Comparison of ENCODE assay signal across 28 cellular contexts in genomic region chr2:238852186-238852869, GRCh38. TPM values are rescaled to one million over a fixed set of nuclear protein-coding genes. Genes with fewer than 3 reads are reported as not detected.
DNase-seq lines count a peak whose midpoint lies in the region; TF ChIP-seq lines count a peak whose summit lies in the region.
"Had no signal": no experiment of that assay in that cellular context is flagged by ENCODE, and none has a peak within 500 bp of the region (broad histone marks: within the 10 kb centered on the region; RNA-seq: fewer than 3 reads in every experiment).

No MANE protein-coding gene starts in this region.

- TF ChIP-seq CTCF in AG10803 (conservative IDR thresholded peaks at IDR 0.05; ENCODE audit: low read length), result no peak

- peak overlapping the region in 10 of 21 experiments; percentile 6 to 57 (median 34) for H3K27ac ChIP-seq in skin epidermis
- H3K27ac ChIP-seq: BLaER1 treated with 17β-estradiol and CSF1 and Interleukin-3, amounts not matched to agents 10 nM and 100 nM; foreskin keratinocyte; HL-60 had no signal

- H3K4me3 ChIP-seq in AG10803 (ENCODE audit: low read length) (peak overlapping the region; percentile 99), skin epidermis (peak overlapping the region in 6 of 7 experiments; percentile 8 to 53 (median 18))
- H3K4me3 ChIP-seq: BLaER1 treated with 17β-estradiol and CSF1 and Interleukin-3, amounts not matched to agents 10 nM and 100 nM; heart left ventricle; lung had no signal

- in situ Hi-C loops in G401 (cut with HindIII; ENCODE audit: low sequenced_read_pairs), result no loop called here

- DNase-seq in AG10803 (ENCODE audit: low read depth) (peak; percentile 61), fibroblast of peridontal ligament (ENCODE audit: extremely low read depth) (peak; percentile 60), G401 (ENCODE audit: low spot score) (no peak), NOMO-1 (lab: John Stamatoyannopoulos, UW; ENCODE audit: unreplicated experiment in 2 of 2) (no peak), NCI-H2171 treated with DMSO at 0.1 percent for 48 hours (lab: John Stamatoyannopoulos, UW) (no peak)
- DNase-seq in activated CD4-positive, alpha-beta T cell treated with anti-CD3 and anti-CD28 coated beads for 48 hours, result no peak
- DNase-seq: activated CD4-positive, alpha-beta T cell treated with anti-CD3 and anti-CD28 coated beads, Interleukin-2, amount 10 ng/mL, durations not matched to agents 24 days and 14 days; activated gamma-delta T cell treated with Interleukin-2 at 50 U/mL for 16 hours; activated T-cell treated with anti-CD3 and anti-CD28 coated beads, Interleukin-2, amount 50 U/mL, for 1 hour; COR-L47; DMS53; foreskin keratinocyte; heart left ventricle; kidney glomerular epithelial cell; NCI-H1048; NCI-H1694 treated with DMSO at 0.1 percent for 48 hours; NCI-H524; PC-3; Right ventricle myocardium superior; stimulated activated naive CD8-positive, alpha-beta T cell treated with anti-CD3 and anti-CD28 coated beads, Interleukin-15, Interleukin-2, amounts not matched to agents 100 U/mL and 50 U/mL, for 24 hours had no signal

TF ChIP-seq in PFSK-1, 5 proteins besides CTCF, POLR2A, EP300 and RAD21:
- TF ChIP-seq FOXP2 (optimal IDR thresholded peaks at IDR 0.05; ENCODE audit: borderline replicate concordance, extremely low read depth, extremely low read length, insufficient read depth) (no peak), SIN3A (IDR thresholded peaks at IDR 0.05; ENCODE audit: borderline replicate concordance, insufficient read depth, low read length) (peak; percentile 66; the same call in 1 of the 2 replicates), TAF1 (IDR thresholded peaks at IDR 0.05; ENCODE audit: borderline replicate concordance, insufficient read depth, low read length) (no peak), POLR2AphosphoS5 (IDR thresholded peaks at IDR 0.05; ENCODE audit: low read depth, low read length) (no peak)
- TF ChIP-seq, protein P1, sequence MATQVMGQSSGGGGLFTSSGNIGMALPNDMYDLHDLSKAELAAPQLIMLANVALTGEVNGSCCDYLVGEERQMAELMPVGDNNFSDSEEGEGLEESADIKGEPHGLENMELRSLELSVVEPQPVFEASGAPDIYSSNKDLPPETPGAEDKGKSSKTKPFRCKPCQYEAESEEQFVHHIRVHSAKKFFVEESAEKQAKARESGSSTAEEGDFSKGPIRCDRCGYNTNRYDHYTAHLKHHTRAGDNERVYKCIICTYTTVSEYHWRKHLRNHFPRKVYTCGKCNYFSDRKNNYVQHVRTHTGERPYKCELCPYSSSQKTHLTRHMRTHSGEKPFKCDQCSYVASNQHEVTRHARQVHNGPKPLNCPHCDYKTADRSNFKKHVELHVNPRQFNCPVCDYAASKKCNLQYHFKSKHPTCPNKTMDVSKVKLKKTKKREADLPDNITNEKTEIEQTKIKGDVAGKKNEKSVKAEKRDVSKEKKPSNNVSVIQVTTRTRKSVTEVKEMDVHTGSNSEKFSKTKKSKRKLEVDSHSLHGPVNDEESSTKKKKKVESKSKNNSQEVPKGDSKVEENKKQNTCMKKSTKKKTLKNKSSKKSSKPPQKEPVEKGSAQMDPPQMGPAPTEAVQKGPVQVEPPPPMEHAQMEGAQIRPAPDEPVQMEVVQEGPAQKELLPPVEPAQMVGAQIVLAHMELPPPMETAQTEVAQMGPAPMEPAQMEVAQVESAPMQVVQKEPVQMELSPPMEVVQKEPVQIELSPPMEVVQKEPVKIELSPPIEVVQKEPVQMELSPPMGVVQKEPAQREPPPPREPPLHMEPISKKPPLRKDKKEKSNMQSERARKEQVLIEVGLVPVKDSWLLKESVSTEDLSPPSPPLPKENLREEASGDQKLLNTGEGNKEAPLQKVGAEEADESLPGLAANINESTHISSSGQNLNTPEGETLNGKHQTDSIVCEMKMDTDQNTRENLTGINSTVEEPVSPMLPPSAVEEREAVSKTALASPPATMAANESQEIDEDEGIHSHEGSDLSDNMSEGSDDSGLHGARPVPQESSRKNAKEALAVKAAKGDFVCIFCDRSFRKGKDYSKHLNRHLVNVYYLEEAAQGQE (IDR thresholded peaks at IDR 0.05; ENCODE audit: insufficient read depth in 1 of 2, low read depth in 2 of 2, low read length in 2 of 2), result no peak

RNA-seq across cellular contexts. Expression of gene TWIST2, which starts 4.4 kb away (rescaled TPM):
- 142 TPM for polyA plus RNA-seq in PFSK-1 (2012; ENCODE audit: insufficient read length, low read depth)
- 17.1 and 33.3 TPM in 2 replicates for total RNA-seq in G401 (2014; rRNA removed; shearing (Covaris generic))
- total RNA-seq: A673; activated CD4-positive, alpha-beta T cell treated with anti-CD3 and anti-CD28 coated beads, Interleukin-2, amount 10 ng/mL, durations not matched to agents 24 days and 14 days; activated CD8-positive, alpha-beta memory T cell treated with anti-CD3 and anti-CD28 coated beads for 36 hours; dermis microvascular lymphatic vessel endothelial cell had no signal

Comparison
In these comparisons a context has a peak if more than half of its experiments do, and no peak if none do; other contexts are left out.
1. DNase-seq: peak in AG10803 (single experiment) and fibroblast of peridontal ligament (single experiment); none in G401 (single experiment), activated CD4-positive, alpha-beta T cell treated with anti-CD3 and anti-CD28 coated beads for 48 hours (single experiment), NOMO-1 (0 of 2) and NCI-H2171 treated with DMSO at 0.1 percent for 48 hours (single experiment).